In the genomic region with DNA sequence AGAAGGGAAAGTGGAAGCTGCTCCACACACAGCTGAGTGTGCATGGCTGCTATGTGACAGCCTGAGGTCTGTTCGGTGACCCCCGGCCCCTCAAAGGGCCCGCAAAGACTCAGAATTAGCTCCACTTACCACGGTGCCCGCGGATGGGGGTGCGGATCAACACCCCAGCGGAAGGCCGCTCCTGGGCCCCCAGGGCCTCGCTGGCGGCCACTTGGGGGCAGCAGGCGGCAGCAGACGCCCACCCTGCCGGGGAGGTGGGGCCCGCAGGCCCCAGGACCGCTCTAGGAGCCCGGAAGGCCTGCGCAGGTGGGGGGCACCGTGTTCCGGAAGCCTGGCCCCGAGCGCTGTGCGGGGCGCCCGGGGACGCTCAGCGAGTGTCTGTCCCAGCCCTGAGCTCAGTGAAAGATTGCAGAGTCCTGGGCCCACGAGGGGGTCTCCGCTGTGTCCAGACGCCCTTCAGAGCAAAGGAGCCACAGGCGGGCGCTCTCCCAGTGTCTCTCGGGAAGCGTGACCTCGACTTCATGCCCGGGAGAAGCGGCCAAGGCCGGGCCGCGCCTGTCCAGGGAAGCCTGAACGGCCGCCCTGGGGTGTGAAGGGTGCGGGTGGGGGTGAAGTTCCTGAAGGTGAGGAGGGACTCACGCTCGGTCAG, we compare ENCODE assay signal across 1 cellular context.
TF ChIP-seq lines count a peak whose summit lies in the region.

No MANE protein-coding gene starts in this region.

TF ChIP-seq in GM23338, 12 proteins besides CTCF, POLR2A, EP300 and RAD21 (continued from another document):
- TF ChIP-seq, protein P1, sequence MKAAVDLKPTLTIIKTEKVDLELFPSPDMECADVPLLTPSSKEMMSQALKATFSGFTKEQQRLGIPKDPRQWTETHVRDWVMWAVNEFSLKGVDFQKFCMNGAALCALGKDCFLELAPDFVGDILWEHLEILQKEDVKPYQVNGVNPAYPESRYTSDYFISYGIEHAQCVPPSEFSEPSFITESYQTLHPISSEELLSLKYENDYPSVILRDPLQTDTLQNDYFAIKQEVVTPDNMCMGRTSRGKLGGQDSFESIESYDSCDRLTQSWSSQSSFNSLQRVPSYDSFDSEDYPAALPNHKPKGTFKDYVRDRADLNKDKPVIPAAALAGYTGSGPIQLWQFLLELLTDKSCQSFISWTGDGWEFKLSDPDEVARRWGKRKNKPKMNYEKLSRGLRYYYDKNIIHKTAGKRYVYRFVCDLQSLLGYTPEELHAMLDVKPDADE (IDR thresholded peaks at IDR 0.05) = no peak
